18 cellular contexts compared by ENCODE assay signal in genomic region chr12:106307176-106307575, GRCh38. TPM values are rescaled to one million over a fixed set of nuclear protein-coding genes. Genes with fewer than 3 reads are reported as not detected.
DNase-seq lines count a peak whose midpoint lies in the region; ATAC-seq and TF ChIP-seq lines count a peak whose summit lies in the region.
"Had no signal": no experiment of that assay in that cellular context is flagged by ENCODE, and none has a peak within 500 bp of the region (broad histone marks: within the 10 kb centered on the region; RNA-seq: fewer than 3 reads in every experiment).

No MANE protein-coding gene starts in this region.

- peaks cover 59% of the 10 kb centered on the region for H3K4me1 Mint-ChIP-seq in activated CD4-positive, alpha-beta memory T cell treated with anti-CD3 and anti-CD28 coated beads for 36 hours (ENCODE audit: low read depth)
- peaks cover 22% of the 10 kb centered on the region for H3K4me1 Mint-ChIP-seq in activated CD4-positive, alpha-beta memory T cell treated with anti-CD3 and anti-CD28 coated beads, Interleukin-2, amount 10 ng/mL, durations not matched to agents 7 days and 5 days
- peaks cover 86% of the 10 kb centered on the region for H3K4me1 Mint-ChIP-seq in CD4-positive, alpha-beta T cell (ENCODE audit: low read depth)
- H3K4me1 Mint-ChIP-seq in activated naive CD8-positive, alpha-beta T cell (ENCODE audit: low read depth), result peaks cover 80% of the 10 kb centered on the region

- H3K27me3 Mint-ChIP-seq in activated CD4-positive, alpha-beta memory T cell treated with anti-CD3 and anti-CD28 coated beads for 36 hours, result no peaks in the 10 kb centered on the region
- no peaks in the 10 kb centered on the region for H3K27me3 Mint-ChIP-seq in activated CD4-positive, alpha-beta memory T cell treated with anti-CD3 and anti-CD28 coated beads, Interleukin-2, amount 10 ng/mL, durations not matched to agents 7 days and 5 days
- no peaks in the 10 kb centered on the region for H3K27me3 Mint-ChIP-seq in CD4-positive, alpha-beta T cell
- H3K27me3 Mint-ChIP-seq in activated naive CD8-positive, alpha-beta T cell, result no peaks in the 10 kb centered on the region

- TF ChIP-seq CTCF in CD4-positive, alpha-beta T cell (IDR thresholded peaks at IDR 0.05), result no peak
- no peak for TF ChIP-seq CTCF in neutrophil (IDR thresholded peaks at IDR 0.05)

- no peak for ATAC-seq in CD4-positive, alpha-beta T cell (ENCODE audit: poor library complexity)
- no peak for ATAC-seq in HG02981 (IDR thresholded peaks at IDR 0.05; ENCODE audit: unreplicated experiment)

- peaks cover 38% of the 10 kb centered on the region for H3K36me3 ChIP-seq in neutrophil
- H3K36me3 ChIP-seq: HAP-1 had no signal

- no peak overlapping the region for H3K4me3 Mint-ChIP-seq in activated CD4-positive, alpha-beta memory T cell treated with anti-CD3 and anti-CD28 coated beads for 36 hours
- H3K4me3 Mint-ChIP-seq in activated CD4-positive, alpha-beta memory T cell treated with anti-CD3 and anti-CD28 coated beads, Interleukin-2, amount 10 ng/mL, durations not matched to agents 7 days and 5 days, result no peak overlapping the region
- peak overlapping the region; percentile 26 for H3K4me3 Mint-ChIP-seq in CD4-positive, alpha-beta T cell
- no peak overlapping the region for H3K4me3 Mint-ChIP-seq in activated naive CD8-positive, alpha-beta T cell

- peaks cover 86 to 89% of the 10 kb centered on the region in 2 experiments for H3K4me1 ChIP-seq in neutrophil (ENCODE audit: control insufficient read depth in 1 of 2, insufficient read depth in 1 of 2, low read depth in 1 of 2, low read length in 1 of 2)

- intact Hi-C loops in activated CD4-positive, alpha-beta memory T cell treated with anti-CD3 and anti-CD28 coated beads for 36 hours (cut with micrococcal nuclease), result loop anchor here (10.0 kb wide), 1 partner anchor 1378 kb away; the partner anchor contains the start of gene PWP1
- intact Hi-C loops in CD4-positive, alpha-beta T cell (cut with DNase I, micrococcal nuclease), result loop anchor here in 1 of 2 experiments (5.0 to 10.0 kb wide), 2 partner anchors 45 to 1322 kb away; partner anchors contain the start of gene NOPCHAP1

- H3K4me3 ChIP-seq in neutrophil (ENCODE audit: low read depth in 1 of 2, low read length in 1 of 2), result no peak overlapping the region
- H3K4me3 ChIP-seq: HAP-1 had no signal

- POLR2A ChIA-PET in activated CD4-positive, alpha-beta memory T cell treated with anti-CD3 and anti-CD28 coated beads for 36 hours (lab: Charles Lee), result no interaction called here
- POLR2A ChIA-PET in activated CD4-positive, alpha-beta memory T cell treated with anti-CD3 and anti-CD28 coated beads, Interleukin-2, amount 10 ng/mL, durations not matched to agents 7 days and 5 days (lab: Charles Lee), result no interaction called here
- POLR2A ChIA-PET in CD4-positive, alpha-beta T cell (lab: Charles Lee), result interaction anchor here (1.0 kb wide), 1 partner anchor 50 kb away, joined by 3 read pairs; the partner anchor contains the start of gene POLR3B

- no peaks in the 10 kb centered on the region for H3K27me3 ChIP-seq in CD4-positive, alpha-beta T cell (ENCODE audit: control insufficient read depth, insufficient read depth, low read length)
- no peaks in the 10 kb centered on the region for H3K27me3 ChIP-seq in neutrophil

- no peaks in the 10 kb centered on the region for H3K9me3 ChIP-seq in CD4-positive, alpha-beta T cell (ENCODE audit: control insufficient read depth, low read length)
- H3K9me3 ChIP-seq in neutrophil, result no peaks in the 10 kb centered on the region
- H3K9me3 ChIP-seq: HAP-1 had no signal

- no peak overlapping the region for H3K27ac ChIP-seq in CD4-positive, alpha-beta T cell (ENCODE audit: low read depth, low read length)
- H3K27ac ChIP-seq in neutrophil, result peak overlapping the region; percentile 99
- H3K27ac ChIP-seq: HL-60 had no signal

- H3K9me3 Mint-ChIP-seq in activated CD4-positive, alpha-beta memory T cell treated with anti-CD3 and anti-CD28 coated beads for 36 hours, result no peaks in the 10 kb centered on the region
- H3K9me3 Mint-ChIP-seq in activated CD4-positive, alpha-beta memory T cell treated with anti-CD3 and anti-CD28 coated beads, Interleukin-2, amount 10 ng/mL, durations not matched to agents 7 days and 5 days, result no peaks in the 10 kb centered on the region
- no peaks in the 10 kb centered on the region for H3K9me3 Mint-ChIP-seq in CD4-positive, alpha-beta T cell
- H3K9me3 Mint-ChIP-seq in activated naive CD8-positive, alpha-beta T cell (ENCODE audit: low read depth), result no peaks in the 10 kb centered on the region

- DNase-seq in activated CD4-positive, alpha-beta memory T cell treated with anti-CD3 and anti-CD28 coated beads for 36 hours, result no peak
- DNase-seq in activated CD4-positive, alpha-beta memory T cell treated with anti-CD3 and anti-CD28 coated beads, Interleukin-2, amount 10 ng/mL, durations not matched to agents 7 days and 5 days, result no peak
- DNase-seq in CD4-positive, alpha-beta T cell, result no peak
- no peak for DNase-seq in central memory CD4-positive, alpha-beta T cell
- DNase-seq in HuH-7.5 (ENCODE audit: low spot score), result no peak
- DNase-seq: 8988T, C1 segment of cervical spinal cord, DMS79 treated with DMSO at 0.1 percent for 48 hours, KG1, NCI-H1092, NCI-H1694, NCI-H2107, NCI-H345 had no signal

- peak overlapping the region; percentile 50 for H3K27ac Mint-ChIP-seq in activated CD4-positive, alpha-beta memory T cell treated with anti-CD3 and anti-CD28 coated beads for 36 hours
- no peak overlapping the region for H3K27ac Mint-ChIP-seq in activated CD4-positive, alpha-beta memory T cell treated with anti-CD3 and anti-CD28 coated beads, Interleukin-2, amount 10 ng/mL, durations not matched to agents 7 days and 5 days
- H3K27ac Mint-ChIP-seq in CD4-positive, alpha-beta T cell, result peak overlapping the region; percentile 99
- H3K27ac Mint-ChIP-seq in activated naive CD8-positive, alpha-beta T cell, result peak overlapping the region; percentile 51

- CTCF ChIA-PET in activated CD4-positive, alpha-beta memory T cell treated with anti-CD3 and anti-CD28 coated beads for 36 hours (lab: Charles Lee), result no interaction called here
- CTCF ChIA-PET in activated CD4-positive, alpha-beta memory T cell treated with anti-CD3 and anti-CD28 coated beads, Interleukin-2, amount 10 ng/mL, durations not matched to agents 7 days and 5 days (lab: Charles Lee), result no interaction called here
- CTCF ChIA-PET in CD4-positive, alpha-beta T cell (lab: Charles Lee), result interaction anchor here (1.1 to 1.7 kb wide), 2 partner anchors 50 to 83 kb away, joined by 3 to 4 read pairs; partner anchors contain the start of gene POLR3B

- no peaks in the 10 kb centered on the region for H3K36me3 Mint-ChIP-seq in activated CD4-positive, alpha-beta memory T cell treated with anti-CD3 and anti-CD28 coated beads for 36 hours
- peaks cover 3% of the 10 kb centered on the region for H3K36me3 Mint-ChIP-seq in activated CD4-positive, alpha-beta memory T cell treated with anti-CD3 and anti-CD28 coated beads, Interleukin-2, amount 10 ng/mL, durations not matched to agents 7 days and 5 days (ENCODE audit: low read depth)
- peaks cover 83% of the 10 kb centered on the region for H3K36me3 Mint-ChIP-seq in CD4-positive, alpha-beta T cell (ENCODE audit: low read depth)
- peaks cover 3% of the 10 kb centered on the region for H3K36me3 Mint-ChIP-seq in activated naive CD8-positive, alpha-beta T cell

RNA-seq across cellular contexts. Expression of gene TCP11L2, which starts 4.6 kb away (rescaled TPM):
- total RNA-seq in activated CD4-positive, alpha-beta memory T cell treated with anti-CD3 and anti-CD28 coated beads for 36 hours, result 10 to 100 TPM in 1 of 2 experiments, 1 to 10 TPM in 1; 8.8 to 10.3 TPM
- 10 to 100 TPM; 25.1 to 27.8 TPM for total RNA-seq in activated CD4-positive, alpha-beta memory T cell treated with anti-CD3 and anti-CD28 coated beads, Interleukin-2, amount 10 ng/mL, durations not matched to agents 7 days and 5 days
- total RNA-seq in CD4-positive, alpha-beta T cell, result 100 to 1,000 TPM; 139 to 144 TPM

RNA-seq across cellular contexts. Expression of gene POLR3B, which starts 50.4 kb away (rescaled TPM):
- total RNA-seq in activated CD4-positive, alpha-beta memory T cell treated with anti-CD3 and anti-CD28 coated beads for 36 hours, result 1 to 10 TPM; 6.2 to 7.3 TPM
- 1 to 10 TPM; 3.7 to 4.4 TPM for total RNA-seq in activated CD4-positive, alpha-beta memory T cell treated with anti-CD3 and anti-CD28 coated beads, Interleukin-2, amount 10 ng/mL, durations not matched to agents 7 days and 5 days
- total RNA-seq in CD4-positive, alpha-beta T cell, result 1 to 10 TPM; 2.5 to 2.6 TPM

RNA-seq across cellular contexts. Expression of gene CKAP4, which starts 59.4 kb away (rescaled TPM):
- total RNA-seq in activated CD4-positive, alpha-beta memory T cell treated with anti-CD3 and anti-CD28 coated beads for 36 hours, result 10 to 100 TPM; 18.5 to 19.0 TPM
- total RNA-seq in activated CD4-positive, alpha-beta memory T cell treated with anti-CD3 and anti-CD28 coated beads, Interleukin-2, amount 10 ng/mL, durations not matched to agents 7 days and 5 days, result 1 to 10 TPM; 5.2 to 5.3 TPM
- 10 to 100 TPM; 14.7 to 15.7 TPM for total RNA-seq in CD4-positive, alpha-beta T cell

Comparison
In these comparisons a context has a peak if more than half of its experiments do, and no peak if none do; other contexts are left out.
1. RNA of gene TCP11L2, which starts 4.6 kb away (total RNA-seq): 139 to 144 TPM in CD4-positive, alpha-beta T cell; 25.1 to 27.8 TPM in activated CD4-positive, alpha-beta memory T cell treated with anti-CD3 and anti-CD28 coated beads, Interleukin-2, amount 10 ng/mL, durations not matched to agents 7 days and 5 days and 8.8 to 10.3 TPM in activated CD4-positive, alpha-beta memory T cell treated with anti-CD3 and anti-CD28 coated beads for 36 hours; every median in the first group is over 4 times any median in the second.